In genomic region chr1:111463029-111463683, GRCh38 we compare ENCODE assay signal across 13 cellular contexts. TPM values are rescaled to one million over a fixed set of nuclear protein-coding genes. Genes with fewer than 3 reads are reported as not detected.
A peak's percentile ranks its signal among the peaks of the same experiment; 100 is the strongest.
DNase-seq lines count a peak whose midpoint lies in the region; ATAC-seq and TF ChIP-seq lines count a peak whose summit lies in the region.
"Had no signal": no experiment of that assay in that cellular context is flagged by ENCODE, and none has a peak within 500 bp of the region (broad histone marks: within the 10 kb centered on the region; RNA-seq: fewer than 3 reads in every experiment).

No MANE protein-coding gene starts in this region.

- H2AFZ ChIP-seq in PC-3 (ENCODE audit: low read length): no peak overlapping the region
- H2AFZ ChIP-seq in smooth muscle cell (ENCODE audit: low read depth): no peak overlapping the region

- ATAC-seq in PC-3 (no peak; the same call in 1 of the 2 replicates), esophagus mucosa (peak; percentile 35), GM18517 (IDR thresholded peaks at IDR 0.05; ENCODE audit: unreplicated experiment) (no peak)
- ATAC-seq: stimulated activated memory B cell treated with anti-CD40 and anti-IgM and Interleukin-4, amounts not matched to agents 10 μg/mL and 1 μg/mL and 100 μg/mL, for 72 hours had no signal

- TF ChIP-seq CTCF in PC-3 (conservative IDR thresholded peaks at IDR 0.05; ENCODE audit: low read depth, low read length): no peak
- TF ChIP-seq CTCF in smooth muscle cell (IDR thresholded peaks at IDR 0.05; ENCODE audit: borderline replicate concordance, insufficient read depth, poor library complexity, severe bottlenecking): no peak

- peaks cover 43% of the 10 kb centered on the region for H3K36me3 ChIP-seq in PC-3 (ENCODE audit: low read depth, low read length)
- peaks cover 15% of the 10 kb centered on the region for H3K36me3 ChIP-seq in rectal smooth muscle tissue (ENCODE audit: control insufficient read depth, insufficient read depth, low read length)
- H3K36me3 ChIP-seq in smooth muscle cell (ENCODE audit: low read depth): peaks cover 12% of the 10 kb centered on the region

- BruUV-seq in PC-3 (replicated peaks; lab: Mats Ljungman, UMichigan): no TSS peak

- H3K4me2 ChIP-seq in PC-3 (ENCODE audit: low read length) (no peak overlapping the region), smooth muscle cell (no peak overlapping the region)

- WGBS in smooth muscle cell (ENCODE audit: low lambda C conversion rate): 95% methylated on average over 4 of the region's 4 CpGs

- H3F3A ChIP-seq in PC-3 (ENCODE audit: low read length, unreplicated experiment) (peaks cover 7% of the 10 kb centered on the region), smooth muscle cell (ENCODE audit: low read depth) (peaks cover 4% of the 10 kb centered on the region)

- peaks cover 27% of the 10 kb centered on the region for H3K36me3 Mint-ChIP-seq in activated CD4-positive, alpha-beta memory T cell treated with anti-CD3 and anti-CD28 coated beads for 36 hours
- peaks cover 60% of the 10 kb centered on the region for H3K36me3 Mint-ChIP-seq in activated CD4-positive, alpha-beta memory T cell treated with anti-CD3 and anti-CD28 coated beads, Interleukin-2, amount 10 ng/mL, durations not matched to agents 7 days and 5 days (ENCODE audit: low read depth)

- H3K4me3 Mint-ChIP-seq in activated CD4-positive, alpha-beta memory T cell treated with anti-CD3 and anti-CD28 coated beads for 36 hours: no peak overlapping the region
- no peak overlapping the region for H3K4me3 Mint-ChIP-seq in activated CD4-positive, alpha-beta memory T cell treated with anti-CD3 and anti-CD28 coated beads, Interleukin-2, amount 10 ng/mL, durations not matched to agents 7 days and 5 days
- H3K4me3 Mint-ChIP-seq: stimulated activated memory B cell treated with anti-CD40 and anti-IgM and Interleukin-4, amounts not matched to agents 10 μg/mL and 1 μg/mL and 100 μg/mL, for 72 hours had no signal

- H3K9ac ChIP-seq in PC-3 (ENCODE audit: low read length) (no peak overlapping the region), rectal smooth muscle tissue (ENCODE audit: low read length) (no peak overlapping the region), smooth muscle cell (ENCODE audit: low read depth) (no peak overlapping the region)

- no peaks in the 10 kb centered on the region for H3K27me3 Mint-ChIP-seq in activated CD4-positive, alpha-beta memory T cell treated with anti-CD3 and anti-CD28 coated beads for 36 hours
- H3K27me3 Mint-ChIP-seq in activated CD4-positive, alpha-beta memory T cell treated with anti-CD3 and anti-CD28 coated beads, Interleukin-2, amount 10 ng/mL, durations not matched to agents 7 days and 5 days: no peaks in the 10 kb centered on the region
- H3K27me3 Mint-ChIP-seq: stimulated activated memory B cell treated with anti-CD40 and anti-IgM and Interleukin-4, amounts not matched to agents 10 μg/mL and 1 μg/mL and 100 μg/mL, for 72 hours had no signal

- POLR2A ChIA-PET in activated CD4-positive, alpha-beta memory T cell treated with anti-CD3 and anti-CD28 coated beads for 36 hours (lab: Charles Lee): interaction anchor here (0.8 kb wide), 1 partner anchor 15 kb away, joined by 3 read pairs; no protein-coding TSS in a partner anchor
- POLR2A ChIA-PET in activated CD4-positive, alpha-beta memory T cell treated with anti-CD3 and anti-CD28 coated beads, Interleukin-2, amount 10 ng/mL, durations not matched to agents 7 days and 5 days (lab: Charles Lee): interaction anchor here (1.5 to 2.7 kb wide), 3 partner anchors 9 to 16 kb away, joined by 4 to 9 read pairs (median 8); no protein-coding TSS in a partner anchor
- POLR2A ChIA-PET in PC-3 (lab: Charles Lee; ENCODE audit: unreplicated experiment): no interaction called here

- no peaks in the 10 kb centered on the region for H4K20me1 ChIP-seq in PC-3 (ENCODE audit: low read length)
- H4K20me1 ChIP-seq in smooth muscle cell (ENCODE audit: low read depth): peaks cover 3% of the 10 kb centered on the region

- H3K4me3 ChIP-seq in PC-3 (ENCODE audit: low read length): no peak overlapping the region
- H3K4me3 ChIP-seq in rectal smooth muscle tissue (ENCODE audit: low read length): no peak overlapping the region
- no peak overlapping the region for H3K4me3 ChIP-seq in smooth muscle cell
- H3K4me3 ChIP-seq: ascending aorta, lung had no signal

- DNase-seq in activated CD4-positive, alpha-beta memory T cell treated with anti-CD3 and anti-CD28 coated beads for 36 hours: no peak
- DNase-seq in activated CD4-positive, alpha-beta memory T cell treated with anti-CD3 and anti-CD28 coated beads, Interleukin-2, amount 10 ng/mL, durations not matched to agents 7 days and 5 days: no peak
- peak; percentile 62 for DNase-seq in PC-3
- no peak for DNase-seq in smooth muscle cell (lab: John Stamatoyannopoulos, UW; ENCODE audit: unreplicated experiment)
- DNase-seq in DMS79 treated with DMSO at 0.1 percent for 48 hours (lab: John Stamatoyannopoulos, UW): no peak
- DNase-seq: AML-193, NCI-H146 had no signal

- no peaks in the 10 kb centered on the region for H3K9me3 ChIP-seq in PC-3 (ENCODE audit: low read length)
- H3K9me3 ChIP-seq in smooth muscle cell (replicated peaks; ENCODE audit: low read depth): no peaks in the 10 kb centered on the region
- H3K9me3 ChIP-seq: ascending aorta had no signal

- H3K27me3 ChIP-seq in PC-3 (ENCODE audit: low read length) (no peaks in the 10 kb centered on the region), rectal smooth muscle tissue (ENCODE audit: control insufficient read depth, insufficient read depth, low read length) (no peaks in the 10 kb centered on the region), smooth muscle cell (ENCODE audit: low read depth) (no peaks in the 10 kb centered on the region)
- H3K27me3 ChIP-seq: ascending aorta had no signal

- H3K9me3 Mint-ChIP-seq in activated CD4-positive, alpha-beta memory T cell treated with anti-CD3 and anti-CD28 coated beads for 36 hours: no peaks in the 10 kb centered on the region
- H3K9me3 Mint-ChIP-seq in activated CD4-positive, alpha-beta memory T cell treated with anti-CD3 and anti-CD28 coated beads, Interleukin-2, amount 10 ng/mL, durations not matched to agents 7 days and 5 days: no peaks in the 10 kb centered on the region
- H3K9me3 Mint-ChIP-seq: stimulated activated memory B cell treated with anti-CD40 and anti-IgM and Interleukin-4, amounts not matched to agents 10 μg/mL and 1 μg/mL and 100 μg/mL, for 72 hours had no signal

- H3K27ac ChIP-seq in PC-3 (ENCODE audit: low read length) (no peak overlapping the region), rectal smooth muscle tissue (ENCODE audit: low read depth, low read length) (peak overlapping the region; percentile 48), smooth muscle cell (ENCODE audit: low read depth) (no peak overlapping the region)
- H3K27ac ChIP-seq: ascending aorta had no signal

- no peaks in the 10 kb centered on the region for H3K9me2 ChIP-seq in PC-3 (replicated peaks; ENCODE audit: low read length)

- peaks cover 7% of the 10 kb centered on the region for H3K4me1 Mint-ChIP-seq in activated CD4-positive, alpha-beta memory T cell treated with anti-CD3 and anti-CD28 coated beads for 36 hours (ENCODE audit: low read depth)
- H3K4me1 Mint-ChIP-seq in activated CD4-positive, alpha-beta memory T cell treated with anti-CD3 and anti-CD28 coated beads, Interleukin-2, amount 10 ng/mL, durations not matched to agents 7 days and 5 days: peaks cover 12% of the 10 kb centered on the region

- CTCF ChIA-PET in activated CD4-positive, alpha-beta memory T cell treated with anti-CD3 and anti-CD28 coated beads for 36 hours (lab: Charles Lee): interaction anchor here (1.0 to 1.5 kb wide), 4 partner anchors 18 to 284 kb away, joined by 3 to 6 read pairs (median 4); no protein-coding TSS in a partner anchor
- CTCF ChIA-PET in activated CD4-positive, alpha-beta memory T cell treated with anti-CD3 and anti-CD28 coated beads, Interleukin-2, amount 10 ng/mL, durations not matched to agents 7 days and 5 days (lab: Charles Lee): interaction anchor here (0.6 to 1.4 kb wide), 6 partner anchors 15 to 192 kb away, joined by 3 to 4 read pairs (median 3); no protein-coding TSS in a partner anchor
- CTCF ChIA-PET in PC-3 (lab: Charles Lee): no interaction called here

- peak overlapping the region; percentile 6 for H3K27ac Mint-ChIP-seq in activated CD4-positive, alpha-beta memory T cell treated with anti-CD3 and anti-CD28 coated beads for 36 hours
- H3K27ac Mint-ChIP-seq in activated CD4-positive, alpha-beta memory T cell treated with anti-CD3 and anti-CD28 coated beads, Interleukin-2, amount 10 ng/mL, durations not matched to agents 7 days and 5 days: no peak overlapping the region

- intact Hi-C loops in activated CD4-positive, alpha-beta memory T cell treated with anti-CD3 and anti-CD28 coated beads for 36 hours (cut with micrococcal nuclease): no loop called here
- intact Hi-C loops in PC-3 (cut with micrococcal nuclease): no loop called here

- H3K79me2 ChIP-seq in PC-3 (ENCODE audit: low read length) (no peaks in the 10 kb centered on the region; the same call in 1 of the 2 replicates), smooth muscle cell (ENCODE audit: low read depth) (no peaks in the 10 kb centered on the region)

- H3K4me1 ChIP-seq in PC-3 (ENCODE audit: insufficient read depth, low read length) (no peaks in the 10 kb centered on the region; the same call in 1 of the 2 replicates), rectal smooth muscle tissue (ENCODE audit: control insufficient read depth, insufficient read depth, low read length) (peaks cover 7% of the 10 kb centered on the region), smooth muscle cell (ENCODE audit: low read depth) (no peaks in the 10 kb centered on the region)
- H3K4me1 ChIP-seq: ascending aorta had no signal

RNA-seq across cellular contexts. Expression of gene C1orf162, which starts 10.6 kb away (rescaled TPM):
- total RNA-seq in activated CD4-positive, alpha-beta memory T cell treated with anti-CD3 and anti-CD28 coated beads for 36 hours: 1 to 10 TPM; 3.9 to 5.1 TPM
- 10 to 100 TPM; 13.2 to 14.0 TPM for total RNA-seq in activated CD4-positive, alpha-beta memory T cell treated with anti-CD3 and anti-CD28 coated beads, Interleukin-2, amount 10 ng/mL, durations not matched to agents 7 days and 5 days
- 1.4 TPM in 1 of 2 replicates, not detected in the other for total RNA-seq in PC-3 (2014; rRNA removed)
- total RNA-seq in esophagus mucosa: 1.6 TPM
- total RNA-seq in smooth muscle cell: 0.13 TPM in 1 of 2 replicates, not detected in the other
- 0.42 TPM in 1 of 2 replicates, not detected in the other for polyA plus RNA-seq in smooth muscle cell

RNA-seq across cellular contexts. Expression of gene ATP5PB, which starts 13.9 kb away (rescaled TPM):
- 100 to 1,000 TPM; 300 to 302 TPM for total RNA-seq in activated CD4-positive, alpha-beta memory T cell treated with anti-CD3 and anti-CD28 coated beads for 36 hours
- 100 to 1,000 TPM; 272 to 286 TPM for total RNA-seq in activated CD4-positive, alpha-beta memory T cell treated with anti-CD3 and anti-CD28 coated beads, Interleukin-2, amount 10 ng/mL, durations not matched to agents 7 days and 5 days
- total RNA-seq in PC-3 (2014; rRNA removed) (448 and 612 TPM in 2 replicates), esophagus mucosa (273 TPM), smooth muscle cell (289 and 350 TPM in 2 replicates)
- 272 and 296 TPM in 2 replicates for polyA plus RNA-seq in smooth muscle cell

RNA-seq across cellular contexts. Expression of gene WDR77, which starts 14.1 kb away (rescaled TPM):
- total RNA-seq in activated CD4-positive, alpha-beta memory T cell treated with anti-CD3 and anti-CD28 coated beads for 36 hours: 10 to 100 TPM; 44.6 to 48.4 TPM
- 10 to 100 TPM; 26.3 to 28.4 TPM for total RNA-seq in activated CD4-positive, alpha-beta memory T cell treated with anti-CD3 and anti-CD28 coated beads, Interleukin-2, amount 10 ng/mL, durations not matched to agents 7 days and 5 days
- total RNA-seq in PC-3 (2014; rRNA removed) (62.1 and 67.9 TPM in 2 replicates), esophagus mucosa (29.7 TPM), smooth muscle cell (22.5 and 43.3 TPM in 2 replicates)
- 35.0 and 36.7 TPM in 2 replicates for polyA plus RNA-seq in smooth muscle cell

RNA-seq across cellular contexts. Expression of gene OVGP1, which starts 35.6 kb away (rescaled TPM):
- total RNA-seq in activated CD4-positive, alpha-beta memory T cell treated with anti-CD3 and anti-CD28 coated beads for 36 hours: 1 to 10 TPM; 1.1 to 1.9 TPM
- total RNA-seq in activated CD4-positive, alpha-beta memory T cell treated with anti-CD3 and anti-CD28 coated beads, Interleukin-2, amount 10 ng/mL, durations not matched to agents 7 days and 5 days: under 1 TPM; 0.28 to 0.38 TPM
- total RNA-seq in PC-3 (2014; rRNA removed): 7.8 and 8.2 TPM in 2 replicates
- total RNA-seq in esophagus mucosa: 0.32 TPM
- 1.3 and 1.4 TPM in 2 replicates for total RNA-seq in smooth muscle cell
- 0.96 and 1.5 TPM in 2 replicates for polyA plus RNA-seq in smooth muscle cell

RNA-seq across cellular contexts. Expression of gene ADORA3, which starts 40.3 kb away (rescaled TPM):
- under 1 TPM in 1 of 2 experiments, not detected in 1; 0.14 TPM for total RNA-seq in activated CD4-positive, alpha-beta memory T cell treated with anti-CD3 and anti-CD28 coated beads for 36 hours
- under 1 TPM; 0.18 TPM for total RNA-seq in activated CD4-positive, alpha-beta memory T cell treated with anti-CD3 and anti-CD28 coated beads, Interleukin-2, amount 10 ng/mL, durations not matched to agents 7 days and 5 days
- total RNA-seq in PC-3 (2014; rRNA removed): not detected in 2 replicates
- 0.64 TPM for total RNA-seq in esophagus mucosa
- total RNA-seq in smooth muscle cell: not detected in 2 replicates
- polyA plus RNA-seq in smooth muscle cell: 0.14 TPM in 1 of 2 replicates, not detected in the other
